In genomic region chr16:66137853-66138252, GRCh38 we compare ENCODE assay signal across 33 cellular contexts.
"Had no signal": no experiment of that assay in that cellular context is flagged by ENCODE, and none has a peak within 500 bp of the region (broad histone marks: within the 10 kb centered on the region; RNA-seq: fewer than 3 reads in every experiment).

No MANE protein-coding gene starts in this region.

- H3K27ac Mint-ChIP-seq: activated CD4-positive, alpha-beta memory T cell treated with anti-CD3 and anti-CD28 coated beads, Interleukin-2, amount 10 ng/mL, durations not matched to agents 7 days and 5 days; activated CD8-positive, alpha-beta memory T cell treated with anti-CD3 and anti-CD28 coated beads, Interleukin-2, amount 10 ng/mL, durations not matched to agents 7 days and 5 days; activated naive CD4-positive, alpha-beta T cell treated with anti-CD3 and anti-CD28 coated beads, Interleukin-2, amount 10 ng/mL, durations not matched to agents 7 days and 5 days; activated naive CD8-positive, alpha-beta T cell; activated naive CD8-positive, alpha-beta T cell treated with anti-CD3 and anti-CD28 coated beads, Interleukin-2, amount 50 U/mL, for 24 hours had no signal

- H3K9me3 ChIP-seq: Peyer's patch had no signal

- H3K4me1 Mint-ChIP-seq: activated CD4-positive, alpha-beta memory T cell treated with anti-CD3 and anti-CD28 coated beads, Interleukin-2, amount 10 ng/mL, durations not matched to agents 7 days and 5 days; activated CD8-positive, alpha-beta memory T cell treated with anti-CD3 and anti-CD28 coated beads, Interleukin-2, amount 10 ng/mL, durations not matched to agents 7 days and 5 days; activated naive CD4-positive, alpha-beta T cell treated with anti-CD3 and anti-CD28 coated beads, Interleukin-2, amount 10 ng/mL, durations not matched to agents 7 days and 5 days; activated naive CD8-positive, alpha-beta T cell treated with anti-CD3 and anti-CD28 coated beads, Interleukin-2, amount 50 U/mL, for 24 hours had no signal

- H3K27me3 Mint-ChIP-seq: activated naive CD8-positive, alpha-beta T cell treated with anti-CD3 and anti-CD28 coated beads, Interleukin-2, amount 50 U/mL, for 24 hours had no signal

- H3K4me1 ChIP-seq: Peyer's patch had no signal

- H3K27me3 ChIP-seq: Peyer's patch had no signal

- H3K27ac ChIP-seq: Peyer's patch, WERI-Rb-1 had no signal

- H3K9me3 Mint-ChIP-seq: activated CD4-positive, alpha-beta memory T cell treated with anti-CD3 and anti-CD28 coated beads, Interleukin-2, amount 10 ng/mL, durations not matched to agents 7 days and 5 days; activated naive CD4-positive, alpha-beta T cell treated with anti-CD3 and anti-CD28 coated beads, Interleukin-2, amount 10 ng/mL, durations not matched to agents 7 days and 5 days; activated naive CD8-positive, alpha-beta T cell treated with anti-CD3 and anti-CD28 coated beads, Interleukin-2, amount 50 U/mL, for 24 hours; brain had no signal

- H3K36me3 Mint-ChIP-seq: activated CD8-positive, alpha-beta memory T cell treated with anti-CD3 and anti-CD28 coated beads, Interleukin-2, amount 10 ng/mL, durations not matched to agents 7 days and 5 days; activated naive CD4-positive, alpha-beta T cell treated with anti-CD3 and anti-CD28 coated beads, Interleukin-2, amount 10 ng/mL, durations not matched to agents 7 days and 5 days; activated naive CD8-positive, alpha-beta T cell; brain had no signal

- H3K36me3 ChIP-seq: Peyer's patch, WERI-Rb-1 had no signal

- H3K4me3 Mint-ChIP-seq: activated CD4-positive, alpha-beta memory T cell treated with anti-CD3 and anti-CD28 coated beads, Interleukin-2, amount 10 ng/mL, durations not matched to agents 7 days and 5 days; activated CD8-positive, alpha-beta memory T cell treated with anti-CD3 and anti-CD28 coated beads, Interleukin-2, amount 10 ng/mL, durations not matched to agents 7 days and 5 days; activated naive CD4-positive, alpha-beta T cell treated with anti-CD3 and anti-CD28 coated beads, Interleukin-2, amount 10 ng/mL, durations not matched to agents 7 days and 5 days; activated naive CD8-positive, alpha-beta T cell; activated naive CD8-positive, alpha-beta T cell treated with anti-CD3 and anti-CD28 coated beads, Interleukin-2, amount 50 U/mL, for 24 hours; brain had no signal

- H3K4me3 ChIP-seq: Peyer's patch had no signal

- ATAC-seq: activated CD8-positive, alpha-beta memory T cell treated with anti-CD3 and anti-CD28 coated beads, Interleukin-2, amount 10 ng/mL, durations not matched to agents 7 days and 5 days; activated naive CD8-positive, alpha-beta T cell treated with anti-CD3 and anti-CD28 coated beads, Interleukin-2, amount 50 U/mL, for 24 hours; PC-3; SK-N-SH treated with all-trans-retinoic acid at 6 μM for 48 hours had no signal

- DNase-seq: activated CD4-positive, alpha-beta memory T cell treated with anti-CD3 and anti-CD28 coated beads, Interleukin-2, amount 10 ng/mL, durations not matched to agents 7 days and 5 days; activated CD4-positive, alpha-beta T cell treated with anti-CD3 and anti-CD28 coated beads for 1 hour; activated CD4-positive, alpha-beta T cell treated with anti-CD3 and anti-CD28 coated beads for 48 hours; activated CD4-positive, CD25-positive, alpha-beta regulatory T cell; activated CD8-positive, alpha-beta memory T cell treated with anti-CD3 and anti-CD28 coated beads for 24 hours; activated CD8-positive, alpha-beta memory T cell treated with anti-CD3 and anti-CD28 coated beads, Interleukin-2, amount 10 ng/mL, durations not matched to agents 7 days and 5 days; activated CD8-positive, alpha-beta memory T cell treated with anti-CD3 and anti-CD28 coated beads, Interleukin-2, amount 50 U/mL, for 48 hours; activated effector memory CD4-positive, alpha-beta T cell treated with Interleukin-2 at 50 U/mL for 16 hours; activated naive CD4-positive, alpha-beta T cell treated with anti-CD3 and anti-CD28 coated beads, Interleukin-2, amount 10 ng/mL, durations not matched to agents 7 days and 5 days; activated naive CD8-positive, alpha-beta T cell treated with anti-CD3 and anti-CD28 coated beads, Interleukin-2, amount 50 U/mL, for 24 hours; activated T-cell treated with anti-CD3 and anti-CD28 coated beads, Interleukin-2, amount 50 U/mL, for 48 hours; anterior cingulate cortex; central memory CD4-positive, alpha-beta T cell; NCI-H1105; NCI-H1417 treated with DMSO at 0.1 percent for 48 hours; NCI-H187 treated with DMSO at 0.1 percent for 48 hours; NCI-H2081; NCI-H2171 treated with DMSO at 0.1 percent for 48 hours; NCI-H2227 treated with DMSO at 0.1 percent for 48 hours; NCI-H446 treated with DMSO at 0.1 percent for 48 hours; NCI-H524; NCI-H69; NK-92 treated with Interleukin-12 subunit alpha and Interleukin-12 subunit beta, amount 100 ng/mL, for 24 hours; PC-3; Peyer's patch; RPMI8226; SIG-M5; T-helper 1 cell; T1000; WERI-Rb-1 had no signal
